10 cellular contexts compared by ENCODE assay signal in the genomic region with DNA sequence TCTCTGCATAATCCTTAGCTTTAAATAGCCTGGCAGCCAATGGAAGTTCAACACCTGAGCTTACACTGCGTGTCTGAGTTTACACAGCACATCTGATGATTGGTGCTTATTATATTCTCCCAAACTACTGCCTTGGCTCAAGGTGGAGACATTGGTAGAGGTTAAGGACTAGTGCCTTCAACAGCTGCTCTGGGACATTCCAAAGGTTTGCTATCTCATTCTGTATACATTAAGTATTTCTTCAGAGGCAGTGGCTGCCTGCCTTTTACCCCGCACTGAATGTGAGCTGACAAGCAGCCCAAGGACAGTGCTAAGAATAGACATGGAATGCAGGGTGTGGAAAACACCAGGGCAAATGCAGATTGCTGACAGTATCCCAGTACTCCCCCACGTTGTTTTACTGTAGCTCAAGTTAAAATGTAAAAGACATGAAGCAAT. TPM values are rescaled to one million over a fixed set of nuclear protein-coding genes. Genes with fewer than 3 reads are reported as not detected.
DNase-seq lines count a peak whose midpoint lies in the region; ATAC-seq and TF ChIP-seq lines count a peak whose summit lies in the region.
"Had no signal": no experiment of that assay in that cellular context is flagged by ENCODE, and none has a peak within 500 bp of the region (broad histone marks: within the 10 kb centered on the region; RNA-seq: fewer than 3 reads in every experiment).

No MANE protein-coding gene starts in this region.

- no peak overlapping the region for H3K4me3 ChIP-seq in WERI-Rb-1 (ENCODE audit: low read depth, low read length)

- H3K4me1 Mint-ChIP-seq in progenitor cell of endocrine pancreas (ENCODE audit: low read depth): peaks cover 19% of the 10 kb centered on the region

- H3K27ac ChIP-seq in WERI-Rb-1: no peak overlapping the region

- peaks cover 12% of the 10 kb centered on the region for H3K9me3 Mint-ChIP-seq in progenitor cell of endocrine pancreas (ENCODE audit: low read depth)

- no peaks in the 10 kb centered on the region for H3K9me3 ChIP-seq in WERI-Rb-1 (ENCODE audit: severe bottlenecking)

- DNase-seq in Daoy (ENCODE audit: low read depth) (peak; percentile 35), SW480 (ENCODE audit: low spot score) (peak; percentile 30), Right ventricle myocardium superior (no peak), progenitor cell of endocrine pancreas (ENCODE audit: low spot score, unreplicated experiment) (no peak), cerebellar cortex (ENCODE audit: low spot score) (no peak), WERI-Rb-1 (no peak)
- no peak for DNase-seq in activated CD8-positive, alpha-beta memory T cell treated with anti-CD3 and anti-CD28 coated beads for 24 hours
- DNase-seq: Kasumi-1 had no signal

- peak; percentile 73 for ATAC-seq in Right ventricle myocardium superior (ENCODE audit: poor library complexity)
- ATAC-seq in HG02642 (IDR thresholded peaks at IDR 0.05; ENCODE audit: poor library complexity, unreplicated experiment): no peak

- H3K27me3 Mint-ChIP-seq in progenitor cell of endocrine pancreas: peaks cover 3% of the 10 kb centered on the region

- intact Hi-C loops in Right ventricle myocardium superior (cut with DNase I): no loop called here

- H3K27ac Mint-ChIP-seq in progenitor cell of endocrine pancreas: peak overlapping the region; percentile 25
- H3K27ac Mint-ChIP-seq: T-helper 1 cell treated with Interleukin-12 subunit alpha and Interleukin-12 subunit beta and Interleukin-4 antibody, amounts not matched to agents 30 μg/mL and 1 μg/mL, for 36 hours had no signal

- H3K36me3 Mint-ChIP-seq in progenitor cell of endocrine pancreas (ENCODE audit: insufficient read depth): no peaks in the 10 kb centered on the region

- TF ChIP-seq CTCF in progenitor cell of endocrine pancreas (IDR thresholded peaks at IDR 0.05; ENCODE audit: unreplicated experiment) (no peak), WERI-Rb-1 (IDR thresholded peaks at IDR 0.05; ENCODE audit: low read depth, low read length) (no peak)

- H3K27me3 ChIP-seq in WERI-Rb-1 (ENCODE audit: insufficient read depth, low read depth, severe bottlenecking): no peaks in the 10 kb centered on the region

- H3K36me3 ChIP-seq in WERI-Rb-1: no peaks in the 10 kb centered on the region

- H3K4me3 Mint-ChIP-seq in progenitor cell of endocrine pancreas (ENCODE audit: low read depth): no peak overlapping the region
- H3K4me3 Mint-ChIP-seq: T-helper 1 cell treated with Interleukin-12 subunit alpha and Interleukin-12 subunit beta and Interleukin-4 antibody, amounts not matched to agents 30 μg/mL and 1 μg/mL, for 36 hours had no signal

RNA-seq across cellular contexts. Expression of a gene that starts 1.6 kb away (rescaled TPM):
- total RNA-seq in Daoy (2014; rRNA removed; shearing (Covaris generic)): 1.3 TPM in 1 of 2 replicates, not detected in the other
- total RNA-seq in Right ventricle myocardium superior: 596 TPM
- not detected in 2 replicates for total RNA-seq in progenitor cell of endocrine pancreas

Comparison
In these comparisons a context has a peak if more than half of its experiments do, and no peak if none do; other contexts are left out.
1. DNase-seq: peak in Daoy (single experiment) and SW480 (single experiment); none in Right ventricle myocardium superior (single experiment), progenitor cell of endocrine pancreas (single experiment), cerebellar cortex (single experiment), WERI-Rb-1 (single experiment) and activated CD8-positive, alpha-beta memory T cell treated with anti-CD3 and anti-CD28 coated beads for 24 hours (single experiment).
2. RNA of a gene that starts 1.6 kb away (total RNA-seq): 596 TPM in Right ventricle myocardium superior (single experiment); 1.3 TPM in Daoy and not detected in progenitor cell of endocrine pancreas; every median in the first group is over 100 times any median in the second.